Comparison of ENCODE assay signal across 8 cellular contexts in genomic region chr9:94259077-94259847, GRCh38. TPM values are rescaled to one million over a fixed set of nuclear protein-coding genes. Genes with fewer than 3 reads are reported as not detected.
DNase-seq lines count a peak whose midpoint lies in the region; ATAC-seq and TF ChIP-seq lines count a peak whose summit lies in the region.

Gene ZNF169, plus strand, starts transcription at chr9:94259298. Its CDS starts 19,515 bp downstream, at chr9:94278813.

- H3K36me3 ChIP-seq in OCI-LY1 (ENCODE audit: insufficient read depth, low read length) = peaks cover 9% of the 10 kb centered on the region
- H3K36me3 ChIP-seq in mucosa of descending colon (ENCODE audit: low read depth) = no peaks in the 10 kb centered on the region

- in situ Hi-C loops in Caki2 (cut with HindIII; ENCODE audit: low pct_unique_long_range_greater_than_20kb, low sequenced_read_pairs) = no loop called here

- peak within 1 kb of the TSS; percentile 78 for H3K4me2 ChIP-seq in OCI-LY1 (ENCODE audit: low read length)

- H2AFZ ChIP-seq in OCI-LY1 (ENCODE audit: low read length) = peak within 1 kb of the TSS; percentile 100

- peak within 1 kb of the TSS; percentile 76 for H3K9ac ChIP-seq in OCI-LY1 (ENCODE audit: low read length)

- no peaks in the 10 kb centered on the region; the same call in 1 of the 2 replicates for H3K9me3 ChIP-seq in OCI-LY1 (ENCODE audit: low read length)
- H3K9me3 ChIP-seq in mucosa of descending colon = no peaks in the 10 kb centered on the region

- DNase-seq in Caki2 (ENCODE audit: low read depth) = peak; percentile 67
- DNase-seq in HT1080 (ENCODE audit: low read depth) = peak; percentile 86
- DNase-seq in activated T-cell treated with anti-CD3 and anti-CD28 coated beads for 1 hour (ENCODE audit: low read depth) = peak; percentile 82
- peak; percentile 40 for DNase-seq in epithelial cell of prostate (ENCODE audit: low read depth, low spot score)
- peak; percentile 94 to 95 (median 95) for DNase-seq in mucosa of descending colon
- DNase-seq in stimulated activated CD8-positive, alpha-beta memory T cell treated with anti-CD3 and anti-CD28 coated beads, Interleukin-4, amount 100 ng/mL, for 1 hour (ENCODE audit: low read depth in 2 of 2, low spot score in 1 of 2) = peak; percentile 57 to 75

- H3K4me1 ChIP-seq in OCI-LY1 (ENCODE audit: insufficient read depth, low read length, severe bottlenecking) (peaks cover 14% of the 10 kb centered on the region), mucosa of descending colon (ENCODE audit: low read depth) (peaks cover 12% of the 10 kb centered on the region)

- H4K20me1 ChIP-seq in OCI-LY1 (ENCODE audit: insufficient read depth, low read length) = no peaks in the 10 kb centered on the region

- no peaks in the 10 kb centered on the region for H3F3A ChIP-seq in OCI-LY1 (ENCODE audit: insufficient read depth, low read length)

- ATAC-seq in GM21367 (IDR thresholded peaks at IDR 0.05; ENCODE audit: unreplicated experiment) (peak; percentile 100), mucosa of descending colon (peak; percentile 100)

- no peaks in the 10 kb centered on the region for H3K9me2 ChIP-seq in OCI-LY1 (ENCODE audit: low read depth, low read length)

- H3K27me3 ChIP-seq in OCI-LY1 (ENCODE audit: insufficient read depth, low read length) = no peaks in the 10 kb centered on the region

- H3K79me2 ChIP-seq in OCI-LY1 (ENCODE audit: insufficient read depth, low read length) = peaks cover 25% of the 10 kb centered on the region

- H3K4me3 ChIP-seq in OCI-LY1 (ENCODE audit: low read depth, low read length, poor library complexity, severe bottlenecking) (peak within 1 kb of the TSS; percentile 86), mucosa of descending colon (peak within 1 kb of the TSS; percentile 94)

- TF ChIP-seq CTCF in OCI-LY1 (IDR thresholded peaks at IDR 0.05; ENCODE audit: low read length) (no peak), mucosa of descending colon (IDR thresholded peaks at IDR 0.05) (no peak)

- intact Hi-C loops in mucosa of descending colon (cut with DNase I, micrococcal nuclease) = no loop called here

- H3K27ac ChIP-seq in OCI-LY1 (ENCODE audit: low read depth, low read length, poor library complexity, severe bottlenecking) (no peak within 1 kb of the TSS), epithelial cell of prostate (no peak within 1 kb of the TSS)

RNA-seq across cellular contexts. Expression of gene ZNF169, which starts in this region (rescaled TPM):
- 2.5 TPM in 1 of 2 replicates, not detected in the other for total RNA-seq in Caki2 (2014; rRNA removed; shearing (Covaris generic); ENCODE audit: low replicate concordance)
- 2.8 and 4.1 TPM in 2 replicates for total RNA-seq in HT1080 (2014; rRNA removed; shearing (Covaris generic))
- polyA plus RNA-seq in HT1080 (2015; cell fraction: cytosol; rRNA removed) = 2.7 and 3.8 TPM in 2 replicates
- 24.8 and 27.6 TPM in 2 replicates for polyA plus RNA-seq in HT1080 (2015; cell fraction: nucleus; rRNA removed)
- 10 to 100 TPM in 1 of 3 donors, 1 to 10 TPM in 2; 8.0 to 19.7 (median 9.7) TPM for total RNA-seq in mucosa of descending colon

Comparison
In these comparisons a context has a peak if more than half of its experiments do, and no peak if none do; other contexts are left out.
1. DNase-seq: peak in every context shown above with its lines; median percentile 95 in mucosa of descending colon; 86 in HT1080; 82 in activated T-cell treated with anti-CD3 and anti-CD28 coated beads for 1 hour; 67 in Caki2; 66 in stimulated activated CD8-positive, alpha-beta memory T cell treated with anti-CD3 and anti-CD28 coated beads, Interleukin-4, amount 100 ng/mL, for 1 hour; 40 in epithelial cell of prostate.